Comparison of ENCODE assay signal across 7 cellular contexts in the genomic region with DNA sequence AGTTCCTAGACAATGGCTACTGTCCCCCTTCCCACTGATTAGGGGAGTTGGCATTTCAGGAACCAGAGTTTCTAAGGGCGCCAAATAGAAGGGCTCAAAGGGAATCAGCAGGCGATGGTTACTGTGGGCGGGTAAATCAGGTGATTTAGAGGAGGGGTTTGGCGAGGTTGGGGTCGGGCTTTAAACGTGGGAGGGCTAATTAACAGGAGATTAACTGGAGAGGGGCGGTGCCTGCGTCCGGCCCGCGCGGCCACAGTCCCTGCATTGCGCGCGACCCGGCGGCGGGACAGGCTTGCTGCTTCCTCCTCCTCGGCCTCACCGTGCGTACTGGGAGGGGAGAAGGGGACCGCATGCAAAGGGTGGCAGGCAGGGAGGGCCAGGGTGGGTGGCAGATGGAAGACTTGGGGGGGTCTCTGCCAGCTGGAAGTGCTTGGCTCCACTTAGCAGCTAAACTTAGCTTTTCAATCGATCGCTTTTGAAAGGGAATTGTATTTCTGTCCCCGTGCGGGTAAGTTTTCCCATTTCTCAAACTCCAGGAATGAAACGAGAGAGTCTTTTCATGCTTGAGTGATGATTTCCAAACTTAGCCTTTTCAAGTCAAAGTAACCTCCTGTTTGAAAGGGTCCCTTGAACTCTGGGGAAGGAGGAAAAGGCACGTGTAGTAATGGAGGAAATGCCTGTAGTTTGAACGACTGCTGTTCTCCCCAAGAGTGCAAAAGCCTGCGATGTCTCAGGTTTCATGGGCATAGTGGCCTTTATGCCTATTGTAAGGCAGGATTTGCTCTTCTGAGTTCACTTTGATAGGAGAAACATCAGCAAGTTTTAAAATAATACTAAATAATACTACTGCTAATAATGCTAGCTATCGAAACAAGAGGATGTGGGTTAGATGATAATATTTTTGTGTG. TPM values are rescaled to one million over a fixed set of nuclear protein-coding genes. Genes with fewer than 3 reads are reported as not detected.
DNase-seq lines count a peak whose midpoint lies in the region; ATAC-seq and TF ChIP-seq lines count a peak whose summit lies in the region.

A gene with protein sequence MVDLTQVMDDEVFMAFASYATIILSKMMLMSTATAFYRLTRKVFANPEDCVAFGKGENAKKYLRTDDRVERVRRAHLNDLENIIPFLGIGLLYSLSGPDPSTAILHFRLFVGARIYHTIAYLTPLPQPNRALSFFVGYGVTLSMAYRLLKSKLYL (plus strand): TSS at position 255 of the 908 bp plus-strand sequence. CDS start 6,608 bp downstream, outside the sequence.

- H4K8ac ChIP-seq in mesendoderm (ENCODE audit: low read depth, low read length) = no peak within 1 kb of the TSS

- peak; percentile 77 for DNase-seq in epithelial cell of esophagus (ENCODE audit: low read depth)
- peak; percentile 96 for DNase-seq in mesendoderm

- peak within 1 kb of the TSS; percentile 29 for H4K5ac ChIP-seq in mesendoderm (ENCODE audit: low read length)

- H3K9ac ChIP-seq in OCI-LY3 (ENCODE audit: low read length) (peak within 1 kb of the TSS; percentile 96), mesendoderm (ENCODE audit: low read length) (peak within 1 kb of the TSS; percentile 96)

- no CpG with 5 or more reads among the region's 31 CpGs for WGBS in mesendoderm (ENCODE audit: extremely low coverage, insufficient coverage, low lambda C conversion rate)
- 10% methylated on average over 31 of the region's 31 CpGs for WGBS in urinary bladder

- peak within 1 kb of the TSS; percentile 87 for H3K56ac ChIP-seq in mesendoderm (ENCODE audit: low read length)

- H3K4ac ChIP-seq in mesendoderm (ENCODE audit: low read depth, low read length) = peak within 1 kb of the TSS; percentile 73

- peaks cover 25% of the 10 kb centered on the region for H4K20me1 ChIP-seq in OCI-LY3 (ENCODE audit: insufficient read depth, low read length)

- peak within 1 kb of the TSS; percentile 9 for H3K23ac ChIP-seq in mesendoderm (ENCODE audit: low read length)

- H3K27ac ChIP-seq in OCI-LY3 (ENCODE audit: low read length) (peak within 1 kb of the TSS; percentile 82), mesendoderm (ENCODE audit: low read depth, low read length) (peak within 1 kb of the TSS; percentile 40), urinary bladder (ENCODE audit: low read depth) (peak within 1 kb of the TSS; percentile 80)

- H3K79me1 ChIP-seq in mesendoderm (ENCODE audit: low read length) = peaks cover 6% of the 10 kb centered on the region

- H3K79me2 ChIP-seq in OCI-LY3 (ENCODE audit: low read length) = peaks cover 56% of the 10 kb centered on the region
- peaks cover 43% of the 10 kb centered on the region for H3K79me2 ChIP-seq in mesendoderm (ENCODE audit: control insufficient read depth, insufficient read depth, low read length)

- H3K4me1 ChIP-seq in OCI-LY3 (ENCODE audit: low read length) (peaks cover 40% of the 10 kb centered on the region), mesendoderm (ENCODE audit: control insufficient read depth, low read depth, low read length) (peaks cover 3% of the 10 kb centered on the region), urinary bladder (ENCODE audit: insufficient read depth) (no peaks in the 10 kb centered on the region)

- peak within 1 kb of the TSS; percentile 82 for H3K18ac ChIP-seq in mesendoderm (ENCODE audit: low read length)

- H3K9me3 ChIP-seq in OCI-LY3 (ENCODE audit: insufficient read depth, low read length) = no peaks in the 10 kb centered on the region

- peak within 1 kb of the TSS; percentile 89 for H2AK5ac ChIP-seq in mesendoderm (ENCODE audit: low read length)

- no peak within 1 kb of the TSS for H2BK15ac ChIP-seq in mesendoderm (replicated peaks; ENCODE audit: low read depth)

- ATAC-seq in GM18868 (IDR thresholded peaks at IDR 0.05; ENCODE audit: unreplicated experiment) (peak; percentile 68), HG03280 (IDR thresholded peaks at IDR 0.05; ENCODE audit: unreplicated experiment) (peak; percentile 62), GM18858 (IDR thresholded peaks at IDR 0.05; ENCODE audit: unreplicated experiment) (no peak)

- peak within 1 kb of the TSS; percentile 73 for H2AFZ ChIP-seq in OCI-LY3 (ENCODE audit: low read depth, low read length)

- no peaks in the 10 kb centered on the region for H3K27me3 ChIP-seq in OCI-LY3 (ENCODE audit: low read depth, low read length)
- H3K27me3 ChIP-seq in mesendoderm (ENCODE audit: insufficient read depth, low read length, poor library complexity) = no peaks in the 10 kb centered on the region

- peak within 1 kb of the TSS; percentile 85 for H2BK120ac ChIP-seq in mesendoderm (ENCODE audit: low read depth, low read length)

- peak within 1 kb of the TSS; percentile 81 for H2BK5ac ChIP-seq in mesendoderm (ENCODE audit: low read length)

- H3K4me2 ChIP-seq in OCI-LY3 (ENCODE audit: low read length) (peak within 1 kb of the TSS; percentile 76), mesendoderm (ENCODE audit: low read length) (peak within 1 kb of the TSS; percentile 93)

- H3K4me3 ChIP-seq in OCI-LY3 (ENCODE audit: low read length) (peak within 1 kb of the TSS; percentile 90), epithelial cell of esophagus (ENCODE audit: low read length) (peak within 1 kb of the TSS; percentile 82), mesendoderm (ENCODE audit: low read length) (peak within 1 kb of the TSS; percentile 89), urinary bladder (ENCODE audit: low read depth, low read length) (peak within 1 kb of the TSS; percentile 62)

- no peak for TF ChIP-seq CTCF in OCI-LY3 (IDR thresholded peaks at IDR 0.05; ENCODE audit: low read depth, low read length)
- no peak for TF ChIP-seq CTCF in epithelial cell of esophagus (IDR thresholded peaks at IDR 0.05; ENCODE audit: insufficient read depth, low read depth, low read length, missing control alignments)

- H3K36me3 ChIP-seq in OCI-LY3 (replicated peaks; ENCODE audit: low read depth, low read length) (peaks cover 25% of the 10 kb centered on the region), mesendoderm (ENCODE audit: control insufficient read depth, insufficient read depth, low read length) (no peaks in the 10 kb centered on the region), urinary bladder (ENCODE audit: insufficient read depth) (no peaks in the 10 kb centered on the region)

RNA-seq across cellular contexts. Expression of the gene that starts here (rescaled TPM):
- 1,103 TPM for polyA plus RNA-seq in mesendoderm (2013, experiment 1 of 2)
- 1,074 TPM for polyA plus RNA-seq in mesendoderm (2013, experiment 2 of 2)
- 20.4 TPM for total RNA-seq in urinary bladder
- 330 TPM for polyA plus RNA-seq in urinary bladder
